ENCODE assay signal across 1 cellular context in the genomic region with DNA sequence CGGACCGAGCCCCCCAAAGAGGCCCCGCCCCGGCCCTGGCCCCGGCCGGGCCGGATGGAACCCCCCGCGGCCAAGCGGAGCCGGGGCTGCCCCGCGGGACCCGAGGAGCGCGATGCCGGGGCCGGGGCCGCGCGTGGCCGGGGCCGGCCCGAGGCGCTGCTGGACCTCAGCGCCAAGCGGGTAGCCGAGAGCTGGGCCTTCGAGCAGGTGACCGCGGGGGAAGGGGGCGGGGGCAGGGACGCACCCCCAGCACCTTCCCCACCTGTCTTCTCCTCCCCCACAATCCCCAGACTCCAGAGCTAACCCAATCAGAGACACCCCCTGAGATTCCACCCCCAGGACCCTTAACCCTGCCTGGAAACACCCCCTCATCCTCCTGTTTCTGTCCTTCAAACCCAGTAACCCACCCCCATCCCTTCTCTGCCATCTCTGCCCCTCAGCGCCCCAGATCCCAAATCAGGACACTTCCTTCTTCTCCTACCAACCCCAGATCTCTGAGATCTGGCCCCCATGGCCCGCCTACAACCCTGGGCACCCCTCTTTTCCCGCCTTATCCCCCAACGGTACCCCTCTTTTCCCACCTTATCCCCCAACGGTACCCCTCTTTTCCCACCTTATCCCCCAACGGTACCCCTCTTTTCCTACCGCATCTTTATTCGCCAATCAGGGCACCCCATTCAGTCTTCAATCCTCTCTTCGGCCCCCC.
A peak's percentile ranks its signal among the peaks of the same experiment; 100 is the strongest.
TF ChIP-seq lines count a peak whose summit lies in the region.

No MANE protein-coding gene starts in this region.

TF ChIP-seq in GM12878, 131 proteins besides CTCF, POLR2A, EP300 and RAD21 (continued from another document):
- TF ChIP-seq, protein P1, sequence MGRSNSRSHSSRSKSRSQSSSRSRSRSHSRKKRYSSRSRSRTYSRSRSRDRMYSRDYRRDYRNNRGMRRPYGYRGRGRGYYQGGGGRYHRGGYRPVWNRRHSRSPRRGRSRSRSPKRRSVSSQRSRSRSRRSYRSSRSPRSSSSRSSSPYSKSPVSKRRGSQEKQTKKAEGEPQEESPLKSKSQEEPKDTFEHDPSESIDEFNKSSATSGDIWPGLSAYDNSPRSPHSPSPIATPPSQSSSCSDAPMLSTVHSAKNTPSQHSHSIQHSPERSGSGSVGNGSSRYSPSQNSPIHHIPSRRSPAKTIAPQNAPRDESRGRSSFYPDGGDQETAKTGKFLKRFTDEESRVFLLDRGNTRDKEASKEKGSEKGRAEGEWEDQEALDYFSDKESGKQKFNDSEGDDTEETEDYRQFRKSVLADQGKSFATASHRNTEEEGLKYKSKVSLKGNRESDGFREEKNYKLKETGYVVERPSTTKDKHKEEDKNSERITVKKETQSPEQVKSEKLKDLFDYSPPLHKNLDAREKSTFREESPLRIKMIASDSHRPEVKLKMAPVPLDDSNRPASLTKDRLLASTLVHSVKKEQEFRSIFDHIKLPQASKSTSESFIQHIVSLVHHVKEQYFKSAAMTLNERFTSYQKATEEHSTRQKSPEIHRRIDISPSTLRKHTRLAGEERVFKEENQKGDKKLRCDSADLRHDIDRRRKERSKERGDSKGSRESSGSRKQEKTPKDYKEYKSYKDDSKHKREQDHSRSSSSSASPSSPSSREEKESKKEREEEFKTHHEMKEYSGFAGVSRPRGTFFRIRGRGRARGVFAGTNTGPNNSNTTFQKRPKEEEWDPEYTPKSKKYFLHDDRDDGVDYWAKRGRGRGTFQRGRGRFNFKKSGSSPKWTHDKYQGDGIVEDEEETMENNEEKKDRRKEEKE (IDR thresholded peaks at IDR 0.05) = 0 out of 2 replicates have a peak, but pooled peaks have one; percentile 59
- TF ChIP-seq BHLHE40 (IDR thresholded peaks at IDR 0.05; ENCODE audit: borderline replicate concordance in 1 of 2, low read depth in 2 of 2, low read length in 1 of 2) = peak in 1 of 2 experiments; percentile 84; a peak in 2 of 4 replicates
- no peak for TF ChIP-seq NFYA (IDR thresholded peaks at IDR 0.05; ENCODE audit: borderline replicate concordance, low read depth, low read length)
- TF ChIP-seq TCF3 (IDR thresholded peaks at IDR 0.05; ENCODE audit: borderline replicate concordance, insufficient read depth, low read depth, low read length) = 0 out of 2 replicates have a peak, but pooled peaks have one; percentile 38
- 0 out of 2 replicates have a peak, but pooled peaks have one; percentile 23 for TF ChIP-seq YY1 (IDR thresholded peaks at IDR 0.05; ENCODE audit: low read depth, low read length)
- TF ChIP-seq BACH1 (IDR thresholded peaks at IDR 0.05; ENCODE audit: borderline replicate concordance) = peak; percentile 89
- no peak for TF ChIP-seq JUNB (IDR thresholded peaks at IDR 0.05)
TF ChIP-seq in GM12878: peak in this region for 23.
